Comparison of ENCODE assay signal across 1 cellular context in genomic region chr14:94370524-94370910, GRCh38.
TF ChIP-seq lines count a peak whose summit lies in the region.

No MANE protein-coding gene starts in this region.

TF ChIP-seq in H1, 55 proteins besides CTCF, POLR2A, EP300 and RAD21:
- no peak for TF ChIP-seq SP4 (IDR thresholded peaks at IDR 0.05; ENCODE audit: low read length)
- TF ChIP-seq TBP (IDR thresholded peaks at IDR 0.05; ENCODE audit: low read depth, low read length): no peak
- no peak for TF ChIP-seq HDAC2 (IDR thresholded peaks at IDR 0.05; ENCODE audit: borderline replicate concordance in 1 of 2, low read depth in 2 of 2, low read length in 2 of 2)
- TF ChIP-seq TAF1 (IDR thresholded peaks at IDR 0.05; ENCODE audit: low read depth, low read length): no peak
- TF ChIP-seq GTF2F1 (IDR thresholded peaks at IDR 0.05; ENCODE audit: borderline replicate concordance, low read depth, low read length): no peak
- TF ChIP-seq MAFK (IDR thresholded peaks at IDR 0.05; ENCODE audit: low read depth, low read length): no peak
- TF ChIP-seq, protein P1, sequence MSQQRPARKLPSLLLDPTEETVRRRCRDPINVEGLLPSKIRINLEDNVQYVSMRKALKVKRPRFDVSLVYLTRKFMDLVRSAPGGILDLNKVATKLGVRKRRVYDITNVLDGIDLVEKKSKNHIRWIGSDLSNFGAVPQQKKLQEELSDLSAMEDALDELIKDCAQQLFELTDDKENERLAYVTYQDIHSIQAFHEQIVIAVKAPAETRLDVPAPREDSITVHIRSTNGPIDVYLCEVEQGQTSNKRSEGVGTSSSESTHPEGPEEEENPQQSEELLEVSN (IDR thresholded peaks at IDR 0.05): no peak
- no peak for TF ChIP-seq JUN (IDR thresholded peaks at IDR 0.05; ENCODE audit: low read depth, low read length)
- no peak for TF ChIP-seq RBBP5 (IDR thresholded peaks at IDR 0.05; ENCODE audit: borderline replicate concordance, low read depth, low read length)
- no peak for TF ChIP-seq RNF2 (IDR thresholded peaks at IDR 0.05; ENCODE audit: borderline replicate concordance, low read depth, low read length, missing control alignments, poor library complexity, severe bottlenecking)
- TF ChIP-seq, protein P2, sequence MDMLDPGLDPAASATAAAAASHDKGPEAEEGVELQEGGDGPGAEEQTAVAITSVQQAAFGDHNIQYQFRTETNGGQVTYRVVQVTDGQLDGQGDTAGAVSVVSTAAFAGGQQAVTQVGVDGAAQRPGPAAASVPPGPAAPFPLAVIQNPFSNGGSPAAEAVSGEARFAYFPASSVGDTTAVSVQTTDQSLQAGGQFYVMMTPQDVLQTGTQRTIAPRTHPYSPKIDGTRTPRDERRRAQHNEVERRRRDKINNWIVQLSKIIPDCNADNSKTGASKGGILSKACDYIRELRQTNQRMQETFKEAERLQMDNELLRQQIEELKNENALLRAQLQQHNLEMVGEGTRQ (IDR thresholded peaks at IDR 0.05; ENCODE audit: low read length): no peak
- TF ChIP-seq ZNF274 (IDR thresholded peaks at IDR 0.05; ENCODE audit: borderline replicate concordance, extremely low read depth, low read length): no peak
- no peak for TF ChIP-seq SAP30 (IDR thresholded peaks at IDR 0.05; ENCODE audit: insufficient read depth, insufficient replicate concordance, low read length)
- TF ChIP-seq CREB1 (IDR thresholded peaks at IDR 0.05): no peak
- TF ChIP-seq CBX8 (IDR thresholded peaks at IDR 0.05; ENCODE audit: borderline replicate concordance, low read depth, low read length): no peak
- TF ChIP-seq SUZ12 (IDR thresholded peaks at IDR 0.05; ENCODE audit: low read length): no peak
- TF ChIP-seq EZH2 (IDR thresholded peaks at IDR 0.05; ENCODE audit: low read depth, low read length, severe bottlenecking): no peak
- no peak for TF ChIP-seq EGR1 (IDR thresholded peaks at IDR 0.05; ENCODE audit: borderline replicate concordance, low read depth, low read length)
- no peak for TF ChIP-seq RXRA (IDR thresholded peaks at IDR 0.05; ENCODE audit: insufficient read depth, low read depth, low read length)
- TF ChIP-seq KDM5A (IDR thresholded peaks at IDR 0.05; ENCODE audit: low read length): no peak
